20 cellular contexts compared by ENCODE assay signal in the genomic region with DNA sequence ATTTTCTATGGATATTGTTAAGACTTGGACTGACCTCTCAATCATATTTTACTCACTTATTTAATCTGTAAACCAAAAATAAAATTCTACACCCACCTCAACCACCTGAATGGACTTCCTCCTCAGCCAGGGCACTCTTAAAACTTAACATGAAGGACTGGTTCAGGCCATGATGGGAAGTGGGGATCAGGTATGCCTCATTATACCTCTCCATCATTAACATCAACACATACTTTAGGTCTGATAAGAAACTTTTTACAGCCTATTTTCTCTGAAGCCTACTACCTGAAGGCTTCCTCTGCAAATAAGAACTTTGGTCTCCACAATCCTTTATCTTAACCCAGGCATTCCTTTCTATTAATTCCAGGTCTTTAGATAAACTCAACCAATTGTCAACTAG.
DNase-seq lines count a peak whose midpoint lies in the region; ATAC-seq and TF ChIP-seq lines count a peak whose summit lies in the region.
"Had no signal": no experiment of that assay in that cellular context is flagged by ENCODE, and none has a peak within 500 bp of the region (broad histone marks: within the 10 kb centered on the region; RNA-seq: fewer than 3 reads in every experiment).

No MANE protein-coding gene starts in this region.

- no peak overlapping the region for H2AFZ ChIP-seq in fibroblast of lung (ENCODE audit: low read length)

- intact Hi-C loops in Caco-2 (cut with micrococcal nuclease; ENCODE audit: unreplicated experiment) (loop anchor here (1.0 to 10.0 kb wide), 13 partner anchors 13 to 1803 kb away; partner anchors contain the start of gene MSANTD4), ascending aorta (cut with DNase I) (no loop called here)

- no peak for ATAC-seq in esophagus mucosa

- POLR2A ChIA-PET in Caco-2 (lab: Charles Lee), result interaction anchor here (1.4 to 3.3 kb wide), 2 partner anchors 13 to 83 kb away, joined by 4 to 22 read pairs; no protein-coding TSS in a partner anchor

- DNase-seq in Caco-2, result peak; percentile 84 to 85
- no peak for DNase-seq in fibroblast of lung (ENCODE audit: low read depth in 2 of 2)
- DNase-seq in progenitor cell of endocrine pancreas (ENCODE audit: low spot score, unreplicated experiment), result no peak
- DNase-seq in ascending aorta (ENCODE audit: low spot score in 2 of 2), result no peak
- DNase-seq in NCI-H524 (lab: John Stamatoyannopoulos, UW), result no peak
- DNase-seq: 8988T; C1 segment of cervical spinal cord; DMS79; MM.1S; NCI-H1092 treated with DMSO at 0.1 percent for 48 hours; NCI-H146; NCI-H2029; NCI-H2227 treated with DMSO at 0.1 percent for 48 hours; NCI-H510A treated with DMSO at 0.1 percent for 48 hours; NK-92 treated with Interleukin-12 subunit alpha and Interleukin-12 subunit beta, amount 100 ng/mL, for 24 hours; SHP77 treated with DMSO at 0.1 percent for 48 hours had no signal

- H3K27me3 ChIP-seq in Caco-2 (replicated peaks; ENCODE audit: control insufficient read depth, insufficient read depth, low read length) (no peaks in the 10 kb centered on the region), fibroblast of lung (ENCODE audit: control insufficient read depth, insufficient read depth, low read length) (no peaks in the 10 kb centered on the region), ascending aorta (no peaks in the 10 kb centered on the region)

- H3K4me2 ChIP-seq in fibroblast of lung (ENCODE audit: extremely low read depth, insufficient read depth, low read length), result no peak overlapping the region

- no peak overlapping the region for H3K9ac ChIP-seq in fibroblast of lung (ENCODE audit: insufficient read depth, low read length)

- H3K36me3 Mint-ChIP-seq in Caco-2 (ENCODE audit: insufficient read depth, unreplicated experiment), result peaks cover 20% of the 10 kb centered on the region
- no peaks in the 10 kb centered on the region for H3K36me3 Mint-ChIP-seq in progenitor cell of endocrine pancreas (ENCODE audit: insufficient read depth)

- no peaks in the 10 kb centered on the region for H3K79me2 ChIP-seq in fibroblast of lung (ENCODE audit: control insufficient read depth, insufficient read depth, low read length)

- TF ChIP-seq CTCF in Caco-2 (IDR thresholded peaks at IDR 0.05; ENCODE audit: insufficient read depth in 1 of 2, low read depth in 1 of 2, low read length in 1 of 2, severe bottlenecking in 1 of 2, unreplicated experiment in 1 of 2) (no peak), VCaP (conservative IDR thresholded peaks at IDR 0.05) (no peak), fibroblast of lung (conservative IDR thresholded peaks at IDR 0.05 in 1 of 2, IDR thresholded peaks at IDR 0.05 in 1 of 2; ENCODE audit: low read depth in 1 of 2, low read length in 2 of 2) (no peak), progenitor cell of endocrine pancreas (IDR thresholded peaks at IDR 0.05; ENCODE audit: unreplicated experiment) (no peak), ascending aorta (IDR thresholded peaks at IDR 0.05) (no peak)

- H3K9me3 Mint-ChIP-seq in Caco-2 (ENCODE audit: unreplicated experiment) (peaks cover 23% of the 10 kb centered on the region), progenitor cell of endocrine pancreas (ENCODE audit: low read depth) (peaks cover 3% of the 10 kb centered on the region)

- no peak overlapping the region for H3K4me3 ChIP-seq in Caco-2 (ENCODE audit: low read depth, low read length)
- no peak overlapping the region for H3K4me3 ChIP-seq in fibroblast of lung (replicated peaks in 1 of 4; ENCODE audit: control extremely low read depth in 1 of 4, insufficient read depth in 1 of 4, low read depth in 3 of 4, low read length in 4 of 4)
- H3K4me3 ChIP-seq in ascending aorta, result no peak overlapping the region
- H3K4me3 ChIP-seq: SK-N-MC had no signal

- H3K27ac ChIP-seq in VCaP (peak overlapping the region; percentile 53), fibroblast of lung (ENCODE audit: insufficient read depth, low read length) (peak overlapping the region; percentile 5), ascending aorta (no peak overlapping the region)
- H3K27ac ChIP-seq: RWPE1, SK-N-MC had no signal

- H3K27me3 Mint-ChIP-seq in Caco-2 (ENCODE audit: insufficient read depth, unreplicated experiment) (no peaks in the 10 kb centered on the region), progenitor cell of endocrine pancreas (no peaks in the 10 kb centered on the region)

- H3K9me3 ChIP-seq in Caco-2, result peaks cover 16% of the 10 kb centered on the region
- H3K9me3 ChIP-seq in fibroblast of lung (ENCODE audit: control insufficient read depth, insufficient read depth, low read depth, low read length), result no peaks in the 10 kb centered on the region
- no peaks in the 10 kb centered on the region for H3K9me3 ChIP-seq in ascending aorta

- H3K4me1 Mint-ChIP-seq in Caco-2 (ENCODE audit: low read depth, unreplicated experiment), result peaks cover 72% of the 10 kb centered on the region
- H3K4me1 Mint-ChIP-seq in progenitor cell of endocrine pancreas (ENCODE audit: low read depth), result peaks cover 79% of the 10 kb centered on the region

- BruUV-seq in Caco-2 (replicated peaks; lab: Mats Ljungman, UMichigan), result no TSS peak

- peaks cover 6% of the 10 kb centered on the region for H3K36me3 ChIP-seq in Caco-2 (ENCODE audit: control insufficient read depth, insufficient read depth, low read length)
- no peaks in the 10 kb centered on the region for H3K36me3 ChIP-seq in fibroblast of lung (ENCODE audit: control insufficient read depth, insufficient read depth, low read length)
- no peaks in the 10 kb centered on the region for H3K36me3 ChIP-seq in ascending aorta

- H3K4me1 ChIP-seq in Caco-2, result peaks cover 95% of the 10 kb centered on the region
- peaks cover 9% of the 10 kb centered on the region for H3K4me1 ChIP-seq in fibroblast of lung (ENCODE audit: control insufficient read depth, extremely low read depth, insufficient read depth, low read length)
- H3K4me1 ChIP-seq in ascending aorta, result no peaks in the 10 kb centered on the region

- CTCF ChIA-PET in Caco-2 (lab: Charles Lee), result interaction anchor here (0.8 to 1.3 kb wide), 3 partner anchors 12 to 52 kb away, joined by 4 to 6 read pairs (median 5); no protein-coding TSS in a partner anchor

- H3K4me3 Mint-ChIP-seq in Caco-2 (ENCODE audit: unreplicated experiment), result peak overlapping the region; percentile 67
- H3K4me3 Mint-ChIP-seq in progenitor cell of endocrine pancreas (ENCODE audit: low read depth), result peak overlapping the region; percentile 25

- no peaks in the 10 kb centered on the region for H4K20me1 ChIP-seq in fibroblast of lung (ENCODE audit: control insufficient read depth, extremely low read depth, insufficient read depth, low read length)

- H3K27ac Mint-ChIP-seq in Caco-2 (ENCODE audit: unreplicated experiment) (peak overlapping the region; percentile 88), progenitor cell of endocrine pancreas (peak overlapping the region; percentile 72)

Comparison
In these comparisons a context has a peak if more than half of its experiments do, and no peak if none do; other contexts are left out.
1. DNase-seq: peak in Caco-2 (2 of 2); none in fibroblast of lung (0 of 2), progenitor cell of endocrine pancreas (single experiment), ascending aorta (0 of 2) and NCI-H524 (0 of 2).
2. H3K27ac ChIP-seq: peak in VCaP (single experiment) and fibroblast of lung (single experiment); none in ascending aorta (0 of 2).